ENCODE assay signal across 8 cellular contexts in the genomic region with DNA sequence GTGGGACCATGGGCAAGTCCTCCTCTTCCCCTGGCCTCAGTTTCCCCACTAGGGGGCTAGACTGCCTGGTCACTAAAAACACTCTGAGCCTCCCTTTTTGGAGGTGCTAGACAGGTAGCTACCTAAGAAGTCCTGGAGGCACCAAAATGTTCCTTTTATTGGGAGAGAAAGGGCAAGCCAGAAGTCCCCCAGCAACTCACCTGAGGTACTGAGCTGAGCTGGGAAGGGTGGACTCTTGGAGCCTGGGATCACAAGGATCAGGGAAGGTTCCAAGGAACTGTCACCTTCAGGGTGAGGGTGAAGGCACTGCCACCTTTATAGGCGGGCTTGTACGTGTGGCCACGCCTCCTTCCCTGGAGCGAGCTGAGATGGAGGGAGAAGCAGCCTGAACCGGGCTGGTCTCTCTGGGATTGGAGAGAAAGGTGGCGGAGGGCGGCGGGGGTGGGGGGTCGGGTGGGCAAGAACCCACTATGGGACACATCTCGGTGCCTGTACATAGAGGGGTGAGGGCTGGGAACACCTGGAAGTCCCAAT. TPM values are rescaled to one million over a fixed set of nuclear protein-coding genes. Genes with fewer than 3 reads are reported as not detected.
DNase-seq lines count a peak whose midpoint lies in the region; ATAC-seq and TF ChIP-seq lines count a peak whose summit lies in the region.

A gene with protein sequence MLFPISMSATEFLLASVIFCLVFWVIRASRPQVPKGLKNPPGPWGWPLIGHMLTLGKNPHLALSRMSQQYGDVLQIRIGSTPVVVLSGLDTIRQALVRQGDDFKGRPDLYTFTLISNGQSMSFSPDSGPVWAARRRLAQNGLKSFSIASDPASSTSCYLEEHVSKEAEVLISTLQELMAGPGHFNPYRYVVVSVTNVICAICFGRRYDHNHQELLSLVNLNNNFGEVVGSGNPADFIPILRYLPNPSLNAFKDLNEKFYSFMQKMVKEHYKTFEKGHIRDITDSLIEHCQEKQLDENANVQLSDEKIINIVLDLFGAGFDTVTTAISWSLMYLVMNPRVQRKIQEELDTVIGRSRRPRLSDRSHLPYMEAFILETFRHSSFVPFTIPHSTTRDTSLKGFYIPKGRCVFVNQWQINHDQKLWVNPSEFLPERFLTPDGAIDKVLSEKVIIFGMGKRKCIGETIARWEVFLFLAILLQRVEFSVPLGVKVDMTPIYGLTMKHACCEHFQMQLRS (minus strand): TSS at position 288 of the 534 bp plus-strand sequence. CDS start 2,431 bp downstream, outside the sequence.

- peak; percentile 35 for ATAC-seq in activated CD8-positive, alpha-beta T cell treated with anti-CD3 and anti-CD28 coated beads for 36 hours
- no peak for ATAC-seq in HG03442 (IDR thresholded peaks at IDR 0.05; ENCODE audit: unreplicated experiment)

- POLR2A ChIA-PET in activated CD8-positive, alpha-beta T cell treated with anti-CD3 and anti-CD28 coated beads for 36 hours (lab: Charles Lee), result interaction anchor here (1.1 kb wide), 2 partner anchors 23 to 185 kb away, joined by 3 read pairs; a partner anchor contains a TSS

- peak within 1 kb of the TSS; percentile 14 for H3K27ac Mint-ChIP-seq in activated CD8-positive, alpha-beta T cell treated with anti-CD3 and anti-CD28 coated beads for 36 hours
- no peak within 1 kb of the TSS for H3K27ac Mint-ChIP-seq in nephron progenitor cell

- DNase-seq in HuH-7.5 (ENCODE audit: low spot score) (peak; percentile 75), nephron progenitor cell (peak; percentile 47), uterus (no peak), COLO829 (ENCODE audit: low spot score) (no peak)
- DNase-seq in activated CD8-positive, alpha-beta T cell treated with anti-CD3 and anti-CD28 coated beads for 36 hours, result peak; percentile 38

- H3K27ac ChIP-seq in BLaER1 treated with 17β-estradiol and CSF1 and Interleukin-3, amounts not matched to agents 10 nM and 100 nM, result peak within 1 kb of the TSS in 2 of 11 experiments; percentile 7 to 41; a peak in 2 of 22 replicates
- H3K27ac ChIP-seq in esophagus (ENCODE audit: low read depth in 2 of 2, low read length in 1 of 2) (peak within 1 kb of the TSS in 1 of 2 donors; percentile 62), uterus (no peak within 1 kb of the TSS)

- no peaks in the 10 kb centered on the region; a peak in 1 of 22 replicates for H4K20me1 ChIP-seq in BLaER1 treated with 17β-estradiol and CSF1 and Interleukin-3, amounts not matched to agents 10 nM and 100 nM

- peaks cover 16% of the 10 kb centered on the region for H3K27me3 Mint-ChIP-seq in activated CD8-positive, alpha-beta T cell treated with anti-CD3 and anti-CD28 coated beads for 36 hours
- peaks cover 56% of the 10 kb centered on the region for H3K27me3 Mint-ChIP-seq in nephron progenitor cell (ENCODE audit: low read depth, poor library complexity)

- H3K36me3 ChIP-seq in BLaER1 treated with 17β-estradiol and CSF1 and Interleukin-3, amounts not matched to agents 10 nM and 100 nM, result no peaks in the 10 kb centered on the region
- H3K36me3 ChIP-seq in esophagus (ENCODE audit: control insufficient read depth in 2 of 2, insufficient read depth in 2 of 2, low read length in 1 of 2), result no peaks in the 10 kb centered on the region
- no peaks in the 10 kb centered on the region for H3K36me3 ChIP-seq in uterus

- peak within 1 kb of the TSS; percentile 94 to 99 (median 98) for H3K4me2 ChIP-seq in BLaER1 treated with 17β-estradiol and CSF1 and Interleukin-3, amounts not matched to agents 10 nM and 100 nM

- H3K4me1 Mint-ChIP-seq in activated CD8-positive, alpha-beta T cell treated with anti-CD3 and anti-CD28 coated beads for 36 hours (ENCODE audit: low read depth), result peaks cover 9% of the 10 kb centered on the region
- peaks cover 19% of the 10 kb centered on the region for H3K4me1 Mint-ChIP-seq in nephron progenitor cell

- peak within 1 kb of the TSS; percentile 71 for H3K4me3 Mint-ChIP-seq in activated CD8-positive, alpha-beta T cell treated with anti-CD3 and anti-CD28 coated beads for 36 hours
- peak within 1 kb of the TSS; percentile 79 for H3K4me3 Mint-ChIP-seq in nephron progenitor cell

- TF ChIP-seq POLR2A in uterus (IDR thresholded peaks at IDR 0.05), result no peak

- intact Hi-C loops in activated CD8-positive, alpha-beta T cell treated with anti-CD3 and anti-CD28 coated beads for 36 hours (cut with micrococcal nuclease), result no loop called here
- intact Hi-C loops in uterus (cut with DNase I; ENCODE audit: low total_unique reads), result no loop called here

- peaks cover 0 to 26% (median 19%) of the 10 kb centered on the region in 10 experiments; a peak in 17 of 20 replicates for H3K4me1 ChIP-seq in BLaER1 treated with 17β-estradiol and CSF1 and Interleukin-3, amounts not matched to agents 10 nM and 100 nM
- H3K4me1 ChIP-seq in esophagus (ENCODE audit: control insufficient read depth in 2 of 2, insufficient read depth in 2 of 2, low read length in 1 of 2) (peaks cover 2 to 9% of the 10 kb centered on the region in 2 donors), uterus (peaks cover 0 to 6% of the 10 kb centered on the region in 2 donors)

- 1 to 2% methylated on average over 10 of the region's 10 CpGs for WGBS in esophagus, 2 donors

- TF ChIP-seq CTCF in activated CD8-positive, alpha-beta T cell treated with anti-CD3 and anti-CD28 coated beads for 36 hours (IDR thresholded peaks at IDR 0.05), result no peak
- no peak for TF ChIP-seq CTCF in nephron progenitor cell (IDR thresholded peaks at IDR 0.05)
- no peak for TF ChIP-seq CTCF in uterus (IDR thresholded peaks at IDR 0.05)

- peak within 1 kb of the TSS; percentile 48 to 76 (median 63) for H3K4me3 ChIP-seq in BLaER1 treated with 17β-estradiol and CSF1 and Interleukin-3, amounts not matched to agents 10 nM and 100 nM
- peak within 1 kb of the TSS; percentile 45 to 48 for H3K4me3 ChIP-seq in esophagus (ENCODE audit: low read depth in 1 of 2, low read length in 2 of 2)
- peak within 1 kb of the TSS; percentile 40 to 43 for H3K4me3 ChIP-seq in uterus

- no peaks in the 10 kb centered on the region for H3K9me3 Mint-ChIP-seq in activated CD8-positive, alpha-beta T cell treated with anti-CD3 and anti-CD28 coated beads for 36 hours
- H3K9me3 Mint-ChIP-seq in nephron progenitor cell, result peaks cover 20% of the 10 kb centered on the region

- H3K36me3 Mint-ChIP-seq in activated CD8-positive, alpha-beta T cell treated with anti-CD3 and anti-CD28 coated beads for 36 hours (ENCODE audit: low read depth), result no peaks in the 10 kb centered on the region
- peaks cover 5% of the 10 kb centered on the region for H3K36me3 Mint-ChIP-seq in nephron progenitor cell (ENCODE audit: low read depth)

- H3K27me3 ChIP-seq in BLaER1 treated with 17β-estradiol and CSF1 and Interleukin-3, amounts not matched to agents 10 nM and 100 nM, result peaks cover 35 to 48% (median 42%) of the 10 kb centered on the region in 11 experiments
- H3K27me3 ChIP-seq in esophagus (ENCODE audit: control insufficient read depth in 1 of 2, insufficient read depth in 2 of 2, low read length in 2 of 2) (no peaks in the 10 kb centered on the region), uterus (peaks cover 0 to 5% of the 10 kb centered on the region in 2 donors)

- H3K9ac ChIP-seq in BLaER1 treated with 17β-estradiol and CSF1 and Interleukin-3, amounts not matched to agents 10 nM and 100 nM, result peak within 1 kb of the TSS; percentile 37 to 69 (median 56); a peak in 21 of 22 replicates

- H3K9me3 ChIP-seq in BLaER1 treated with 17β-estradiol and CSF1 and Interleukin-3, amounts not matched to agents 10 nM and 100 nM (replicated peaks in 1 of 11), result peaks cover 0 to 12% (median 0%) of the 10 kb centered on the region in 11 experiments; a peak in 6 of 22 replicates
- no peaks in the 10 kb centered on the region for H3K9me3 ChIP-seq in esophagus (ENCODE audit: control insufficient read depth in 2 of 2, insufficient read depth in 1 of 2, low read depth in 1 of 2, low read length in 1 of 2)
- H3K9me3 ChIP-seq in uterus, result no peaks in the 10 kb centered on the region

- CTCF ChIA-PET in activated CD8-positive, alpha-beta T cell treated with anti-CD3 and anti-CD28 coated beads for 36 hours (lab: Charles Lee), result interaction anchor here (0.8 to 2.1 kb wide), 5 partner anchors 10 to 94 kb away, joined by 3 to 10 read pairs (median 4); no protein-coding TSS in a partner anchor

RNA-seq across cellular contexts. Expression of the gene that starts here (rescaled TPM):
- 1 to 10 TPM; 4.3 to 4.9 TPM for total RNA-seq in activated CD8-positive, alpha-beta T cell treated with anti-CD3 and anti-CD28 coated beads for 36 hours
- polyA plus RNA-seq in esophagus, result 1 to 10 TPM in 1 of 2 donors, under 1 TPM in 1; 0.08 to 1.9 TPM
- total RNA-seq in uterus, result 1 to 10 TPM in 1 of 4 donors, under 1 TPM in 1, not detected in 2; 0.29 to 6.2 TPM

Comparison
In these comparisons a context has a peak if more than half of its experiments do, and no peak if none do; other contexts are left out.
1. DNase-seq: peak in HuH-7.5 (single experiment), activated CD8-positive, alpha-beta T cell treated with anti-CD3 and anti-CD28 coated beads for 36 hours (single experiment) and nephron progenitor cell (single experiment); none in uterus (0 of 2) and COLO829 (single experiment).
2. Peak in every context shown above with its lines, with median percentiles within 50 percentile points of each other: H3K4me3 ChIP-seq.